ENCODE assay signal across 8 cellular contexts in the genomic region with DNA sequence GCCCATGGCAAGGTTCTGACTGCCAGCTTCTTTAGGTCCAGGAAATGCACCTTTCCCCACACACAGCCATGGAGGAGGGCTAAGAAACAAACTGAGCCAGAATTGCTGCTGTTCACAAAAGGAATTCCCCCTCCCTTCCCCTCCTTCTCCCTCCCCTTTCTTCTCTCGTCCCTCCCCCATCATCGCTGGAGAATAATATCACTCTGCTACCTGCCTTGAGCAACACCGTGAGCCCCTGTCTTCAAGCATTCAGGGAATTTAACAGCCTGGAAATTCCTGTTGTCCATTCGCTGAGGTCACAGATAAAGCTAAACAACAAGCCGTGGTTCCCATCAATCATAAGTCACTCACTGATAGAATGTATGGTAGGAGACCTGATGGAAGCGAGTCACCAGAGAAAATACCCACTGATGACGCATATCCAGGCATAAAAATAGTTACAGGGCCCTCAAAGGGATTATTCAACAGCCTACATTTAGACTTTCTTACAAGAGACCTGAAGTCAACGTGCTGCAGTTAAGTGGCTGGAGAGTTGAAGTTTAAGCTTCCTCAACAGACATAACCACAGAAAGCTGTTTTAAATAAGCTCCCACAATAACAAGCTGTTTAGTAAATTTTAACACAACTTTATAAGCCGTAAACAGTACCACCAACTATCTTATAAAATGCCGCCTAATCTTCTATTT. TPM values are rescaled to one million over a fixed set of nuclear protein-coding genes. Genes with fewer than 3 reads are reported as not detected.
A peak's percentile ranks its signal among the peaks of the same experiment; 100 is the strongest.
DNase-seq lines count a peak whose midpoint lies in the region; ATAC-seq, FAIRE-seq and TF ChIP-seq lines count a peak whose summit lies in the region.

No MANE protein-coding gene starts in this region.

- 58% methylated on average over 10 of the region's 10 CpGs for WGBS in HepG2 (ENCODE audit: low lambda C conversion rate)

- intact Hi-C loops in HepG2 (cut with micrococcal nuclease; ENCODE audit: unreplicated experiment), result loop anchor here (2.0 to 5.0 kb wide), 4 partner anchors 17 to 142 kb away; no protein-coding TSS in a partner anchor

- H3K4me2 ChIP-seq in HepG2 (ENCODE audit: low read depth, low read length), result no peak overlapping the region

- H3K9me3 Mint-ChIP-seq in chondrocyte (ENCODE audit: low read depth), result no peaks in the 10 kb centered on the region

- no peaks in the 10 kb centered on the region for H3K36me3 ChIP-seq in HepG2 (replicated peaks in 1 of 2; ENCODE audit: control insufficient read depth in 1 of 2, insufficient read depth in 2 of 2, low read length in 2 of 2)

- no peaks in the 10 kb centered on the region for H3K79me2 ChIP-seq in HepG2 (ENCODE audit: insufficient read depth, low read length)

- TF ChIP-seq CTCF in chondrocyte (IDR thresholded peaks at IDR 0.05), result no peak
- no peak for TF ChIP-seq CTCF in HepG2 (CRISPR knock-in tag; IDR thresholded peaks at IDR 0.05)

- BruUV-seq in HepG2 (replicated peaks; lab: Mats Ljungman, UMichigan), result no TSS peak

- H3K4me3 ChIP-seq in HepG2 (replicated peaks in 1 of 3; ENCODE audit: insufficient read depth in 1 of 3, low read depth in 2 of 3, low read length in 3 of 3), result no peak overlapping the region

- CTCF ChIA-PET in HepG2 (lab: Yijun Ruan, JAX; ENCODE audit: low intra/inter-chr PET ratio, low total read pairs), result no interaction called here

- ATAC-seq in GM21526 (IDR thresholded peaks at IDR 0.05; ENCODE audit: low FRiP score, unreplicated experiment), result peak; percentile 43
- peak; percentile 60 for ATAC-seq in HepG2
- ATAC-seq in stimulated activated naive CD8-positive, alpha-beta T cell treated with anti-CD3 and anti-CD28 coated beads, Interleukin-15, Interleukin-2, amounts not matched to agents 100 U/mL and 50 U/mL, for 24 hours, result peak; percentile 89

- TF ChIP-seq POLR2A in HepG2 (IDR thresholded peaks at IDR 0.05; ENCODE audit: insufficient read depth in 1 of 2, low read depth in 2 of 2, low read length in 2 of 2), result no peak

- FAIRE-seq in HepG2 (lab: Jason Lieb, UNC), result no peak

- peaks cover 27% of the 10 kb centered on the region for H3K4me1 ChIP-seq in HepG2 (ENCODE audit: insufficient read depth, low read length)

- H3K27me3 Mint-ChIP-seq in chondrocyte (ENCODE audit: low read depth), result no peaks in the 10 kb centered on the region

- TF ChIP-seq EP300 in HepG2 (IDR thresholded peaks at IDR 0.05; ENCODE audit: low read depth in 2 of 2, low read length in 2 of 2) (no peak), HepG2 (CRISPR knock-in tag; IDR thresholded peaks at IDR 0.05; ENCODE audit: borderline replicate concordance) (no peak)

- H3K4me3 Mint-ChIP-seq in chondrocyte (ENCODE audit: unreplicated experiment), result peak overlapping the region; percentile 88

- peaks cover 42% of the 10 kb centered on the region for H3K4me1 Mint-ChIP-seq in chondrocyte (ENCODE audit: low read depth)

- in situ Hi-C loops in HepG2 (cut with HindIII; ENCODE audit: extremely low pct_ligation_motif_present, low pct_unique_long_range_greater_than_20kb), result no loop called here

- no peaks in the 10 kb centered on the region for H3K9me3 ChIP-seq in HepG2 (ENCODE audit: low read length)

- H3K27me3 ChIP-seq in HepG2 (ENCODE audit: control insufficient read depth in 1 of 2, insufficient read depth in 2 of 2, low read length in 2 of 2), result no peaks in the 10 kb centered on the region

- H2AFZ ChIP-seq in HepG2 (ENCODE audit: low read length), result no peak overlapping the region

- peaks cover 7% of the 10 kb centered on the region; the same call in 1 of the 2 replicates for H4K20me1 ChIP-seq in HepG2 (ENCODE audit: insufficient read depth, low read length)

- H3K36me3 Mint-ChIP-seq in chondrocyte (ENCODE audit: low read depth), result no peaks in the 10 kb centered on the region

- peak; percentile 99 for DNase-seq in ELR (ENCODE audit: low read depth)
- peak; percentile 80 for DNase-seq in HT-29 (ENCODE audit: low spot score)
- DNase-seq in T-helper 9 cell, result peak; percentile 38
- no peak for DNase-seq in chondrocyte (ENCODE audit: low spot score)
- peak; percentile 84 for DNase-seq in HepG2 (ENCODE audit: low spot score)
- DNase-seq in stimulated activated naive CD8-positive, alpha-beta T cell treated with anti-CD3 and anti-CD28 coated beads, Interleukin-15, Interleukin-2, amounts not matched to agents 100 U/mL and 50 U/mL, for 24 hours, result peak; percentile 30
- no peak for DNase-seq in NCI-H510A (lab: John Stamatoyannopoulos, UW)

- no peak overlapping the region for H3K9ac ChIP-seq in HepG2 (ENCODE audit: insufficient read depth, low read depth, low read length)

- POLR2A ChIA-PET in HepG2 (lab: Yijun Ruan, JAX), result interaction anchor here (1.6 to 1.9 kb wide), 2 partner anchors 42 to 58 kb away, joined by 5 to 6 read pairs; no protein-coding TSS in a partner anchor

- peak overlapping the region; percentile 99 for H3K27ac Mint-ChIP-seq in chondrocyte (ENCODE audit: unreplicated experiment)

- no peak for TF ChIP-seq RAD21 in HepG2 (CRISPR knock-in tag; IDR thresholded peaks at IDR 0.05)

- no peak overlapping the region for H3K27ac ChIP-seq in HepG2 (ENCODE audit: extremely low read length, insufficient read depth, low read length)

TF ChIP-seq in HepG2, 621 proteins besides CTCF, POLR2A, EP300 and RAD21 (continues in another document):
- no peak for TF ChIP-seq ZNF644 (CRISPR knock-in tag; IDR thresholded peaks at IDR 0.05; ENCODE audit: low read depth)
- peak; percentile 57 for TF ChIP-seq FOSL2 (CRISPR knock-in tag; IDR thresholded peaks at IDR 0.05)
- TF ChIP-seq, protein P1, sequence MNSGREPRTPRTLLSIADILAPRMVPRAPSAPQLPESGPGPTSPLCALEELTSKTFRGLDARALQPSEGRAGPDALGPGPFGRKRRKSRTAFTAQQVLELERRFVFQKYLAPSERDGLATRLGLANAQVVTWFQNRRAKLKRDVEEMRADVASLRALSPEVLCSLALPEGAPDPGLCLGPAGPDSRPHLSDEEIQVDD (CRISPR knock-in tag; IDR thresholded peaks at IDR 0.05; ENCODE audit: borderline replicate concordance), result no peak
- TF ChIP-seq PHF21A (CRISPR knock-in tag; IDR thresholded peaks at IDR 0.05), result no peak
- TF ChIP-seq CEBPB (IDR thresholded peaks at IDR 0.05; ENCODE audit: borderline replicate concordance, low read depth, low read length), result 0 out of 2 replicates have a peak, but pooled peaks have one; percentile 12
- no peak for TF ChIP-seq STAT5B (CRISPR knock-in tag; IDR thresholded peaks at IDR 0.05)
- TF ChIP-seq, protein P2, sequence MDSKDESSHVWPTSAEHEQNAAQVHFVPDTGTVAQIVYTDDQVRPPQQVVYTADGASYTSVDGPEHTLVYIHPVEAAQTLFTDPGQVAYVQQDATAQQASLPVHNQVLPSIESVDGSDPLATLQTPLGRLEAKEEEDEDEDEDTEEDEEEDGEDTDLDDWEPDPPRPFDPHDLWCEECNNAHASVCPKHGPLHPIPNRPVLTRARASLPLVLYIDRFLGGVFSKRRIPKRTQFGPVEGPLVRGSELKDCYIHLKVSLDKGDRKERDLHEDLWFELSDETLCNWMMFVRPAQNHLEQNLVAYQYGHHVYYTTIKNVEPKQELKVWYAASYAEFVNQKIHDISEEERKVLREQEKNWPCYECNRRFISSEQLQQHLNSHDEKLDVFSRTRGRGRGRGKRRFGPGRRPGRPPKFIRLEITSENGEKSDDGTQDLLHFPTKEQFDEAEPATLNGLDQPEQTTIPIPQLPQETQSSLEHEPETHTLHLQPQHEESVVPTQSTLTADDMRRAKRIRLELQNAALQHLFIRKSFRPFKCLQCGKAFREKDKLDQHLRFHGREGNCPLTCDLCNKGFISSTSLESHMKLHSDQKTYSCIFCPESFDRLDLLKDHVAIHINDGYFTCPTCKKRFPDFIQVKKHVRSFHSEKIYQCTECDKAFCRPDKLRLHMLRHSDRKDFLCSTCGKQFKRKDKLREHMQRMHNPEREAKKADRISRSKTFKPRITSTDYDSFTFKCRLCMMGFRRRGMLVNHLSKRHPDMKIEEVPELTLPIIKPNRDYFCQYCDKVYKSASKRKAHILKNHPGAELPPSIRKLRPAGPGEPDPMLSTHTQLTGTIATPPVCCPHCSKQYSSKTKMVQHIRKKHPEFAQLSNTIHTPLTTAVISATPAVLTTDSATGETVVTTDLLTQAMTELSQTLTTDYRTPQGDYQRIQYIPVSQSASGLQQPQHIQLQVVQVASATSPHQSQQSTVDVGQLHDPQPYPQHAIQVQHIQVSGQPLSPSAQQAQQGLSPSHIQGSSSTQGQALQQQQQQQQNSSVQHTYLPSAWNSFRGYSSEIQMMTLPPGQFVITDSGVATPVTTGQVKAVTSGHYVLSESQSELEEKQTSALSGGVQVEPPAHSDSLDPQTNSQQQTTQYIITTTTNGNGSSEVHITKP (CRISPR knock-in tag; IDR thresholded peaks at IDR 0.05; ENCODE audit: low read depth), result no peak
- peak; percentile 25 for TF ChIP-seq TEAD3 (CRISPR knock-in tag; optimal IDR thresholded peaks at IDR 0.05; ENCODE audit: borderline replicate concordance)
- no peak for TF ChIP-seq ZKSCAN8 (CRISPR knock-in tag; IDR thresholded peaks at IDR 0.05; ENCODE audit: borderline replicate concordance)
- no peak for TF ChIP-seq NR2F1 (CRISPR knock-in tag; IDR thresholded peaks at IDR 0.05)

RNA-seq across cellular contexts. Expression of a gene that starts 59.7 kb away (rescaled TPM):
- 4.5 and 5.3 TPM in 2 replicates for total RNA-seq in HT-29 (2014; rRNA removed; shearing (Covaris generic))
- total RNA-seq in chondrocyte (11.7 to 18.2 TPM (median 13.9 TPM) in 3 replicates), HepG2 (2016; rRNA removed; fragmentation: Illumina TruSeq; extraction: Trizol) (3.4 and 5.4 TPM in 2 replicates)
- 0.30 and 1.5 TPM in 2 replicates for total RNA-seq in HepG2 (2016; cell fraction: cytosol; rRNA removed; fragmentation: Illumina TruSeq; extraction: Trizol; ENCODE audit: low read depth)
- total RNA-seq in HepG2 (2016; cell fraction: insoluble cytoplasmic fraction; rRNA removed; fragmentation: Illumina TruSeq; extraction: Trizol), result 4.1 TPM in 2 replicates
- total RNA-seq in HepG2 (2016; cell fraction: membrane; rRNA removed; fragmentation: Illumina TruSeq; extraction: Trizol), result 1.2 and 1.8 TPM in 2 replicates
- 4.9 and 5.6 TPM in 2 replicates for total RNA-seq in HepG2 (2016; cell fraction: nucleus; rRNA removed; fragmentation: Illumina TruSeq; extraction: Trizol)
- 12.8 and 12.9 TPM in 2 replicates for polyA plus RNA-seq in HepG2 (2011; rRNA removed)
- 6.4 and 8.1 TPM in 2 replicates for polyA plus RNA-seq in HepG2 (2011; cell fraction: cytosol; rRNA removed)
- 27.7 and 28.6 TPM in 2 replicates for polyA plus RNA-seq in HepG2 (2011; cell fraction: nucleus; rRNA removed)
- polyA plus RNA-seq in HepG2 (2012), result 14.5 and 17.1 TPM in 2 replicates
- 0.05 and 0.18 TPM in 2 replicates for polyA plus RNA-seq in HepG2 (2016; cell fraction: cytosol; fragmentation: Illumina TruSeq; extraction: Trizol; ENCODE audit: low read depth)
- 2.4 and 2.5 TPM in 2 replicates for polyA plus RNA-seq in HepG2 (2016; cell fraction: insoluble cytoplasmic fraction; fragmentation: Illumina TruSeq; extraction: Trizol; ENCODE audit: low read depth)
- polyA plus RNA-seq in HepG2 (2016; cell fraction: membrane; fragmentation: Illumina TruSeq; extraction: Trizol; ENCODE audit: low read depth), result 0.22 and 0.25 TPM in 2 replicates
- polyA plus RNA-seq in HepG2 (2016; cell fraction: nucleus; fragmentation: Illumina TruSeq; extraction: Trizol; ENCODE audit: insufficient read depth, low read depth), result 6.9 and 8.3 TPM in 2 replicates
- 3.8 and 23.2 TPM in 2 replicates for polyA minus RNA-seq in HepG2 (2011; rRNA and poly(A)+ RNA removed; ENCODE audit: low replicate concordance)
- 12.5 and 18.3 TPM in 2 replicates for polyA minus RNA-seq in HepG2 (2011; cell fraction: cytosol; rRNA and poly(A)+ RNA removed)
- polyA minus RNA-seq in HepG2 (2011; cell fraction: nucleus; rRNA and poly(A)+ RNA removed), result 35.8 and 45.4 TPM in 2 replicates

Comparison
In these comparisons a context has a peak if more than half of its experiments do, and no peak if none do; other contexts are left out.
1. DNase-seq: peak in ELR (single experiment), HT-29 (single experiment), T-helper 9 cell (single experiment), HepG2 (single experiment) and stimulated activated naive CD8-positive, alpha-beta T cell treated with anti-CD3 and anti-CD28 coated beads, Interleukin-15, Interleukin-2, amounts not matched to agents 100 U/mL and 50 U/mL, for 24 hours (single experiment); none in chondrocyte (single experiment) and NCI-H510A (single experiment).
2. Peak in every context shown above with its lines, with median percentiles within 50 percentile points of each other: ATAC-seq.